Comparison of ENCODE assay signal across 15 cellular contexts in the genomic region with DNA sequence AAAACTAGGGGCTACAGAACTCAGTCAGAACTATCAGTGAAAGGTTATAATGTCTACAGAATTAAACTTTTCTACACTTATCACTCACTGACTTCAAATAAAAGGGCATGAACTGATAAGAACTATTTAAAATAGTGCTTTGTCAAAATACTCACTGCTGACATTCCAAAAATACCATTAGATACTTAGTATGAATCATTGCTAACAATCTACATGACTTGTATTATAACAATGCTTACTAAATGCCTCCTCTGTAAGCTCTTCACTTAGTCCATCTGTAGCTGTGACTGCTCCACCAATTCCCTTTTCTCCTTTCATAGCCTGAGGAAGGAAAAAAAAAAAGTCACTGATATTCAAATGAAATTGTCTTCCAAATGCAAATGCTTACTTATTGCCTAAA. TPM values are rescaled to one million over a fixed set of nuclear protein-coding genes. Genes with fewer than 3 reads are reported as not detected.
DNase-seq lines count a peak whose midpoint lies in the region; ATAC-seq, FAIRE-seq and TF ChIP-seq lines count a peak whose summit lies in the region.
"Had no signal": no experiment of that assay in that cellular context is flagged by ENCODE, and none has a peak within 500 bp of the region (broad histone marks: within the 10 kb centered on the region; RNA-seq: fewer than 3 reads in every experiment).

No MANE protein-coding gene starts in this region.

- no peaks in the 10 kb centered on the region for H3K9me3 Mint-ChIP-seq in activated CD4-positive, alpha-beta T cell treated with anti-CD3 and anti-CD28 coated beads, Interleukin-2, amount 10 ng/mL, durations not matched to agents 7 days and 5 days
- H3K9me3 Mint-ChIP-seq: activated naive CD4-positive, alpha-beta T cell treated with anti-CD3 and anti-CD28 coated beads for 36 hours; immature natural killer cell had no signal

- FAIRE-seq in H54 (lab: Jason Lieb, UNC): peak; percentile 93

- H3K27ac ChIP-seq in foreskin keratinocyte: no peak overlapping the region
- H3K27ac ChIP-seq: KMS-11, parathyroid adenoma, SK-N-MC had no signal

- no peak for TF ChIP-seq POLR2A in H54 (IDR thresholded peaks at IDR 0.05; ENCODE audit: low read depth, low read length)

- ATAC-seq in foreskin keratinocyte (peak; percentile 92), HG03442 (IDR thresholded peaks at IDR 0.05; ENCODE audit: unreplicated experiment) (no peak)

- no peak overlapping the region for H3K4me3 Mint-ChIP-seq in activated CD4-positive, alpha-beta T cell treated with anti-CD3 and anti-CD28 coated beads, Interleukin-2, amount 10 ng/mL, durations not matched to agents 7 days and 5 days
- H3K4me3 Mint-ChIP-seq: activated naive CD4-positive, alpha-beta T cell treated with anti-CD3 and anti-CD28 coated beads for 36 hours; immature natural killer cell had no signal

- TF ChIP-seq CTCF in foreskin keratinocyte (conservative IDR thresholded peaks at IDR 0.05) (no peak), retinal pigment epithelial cell (conservative IDR thresholded peaks at IDR 0.05; ENCODE audit: low read depth, low read length) (no peak)

- no peak overlapping the region for H3K27ac Mint-ChIP-seq in activated CD4-positive, alpha-beta T cell treated with anti-CD3 and anti-CD28 coated beads, Interleukin-2, amount 10 ng/mL, durations not matched to agents 7 days and 5 days
- H3K27ac Mint-ChIP-seq: activated naive CD4-positive, alpha-beta T cell treated with anti-CD3 and anti-CD28 coated beads for 36 hours; immature natural killer cell had no signal

- peaks cover 17% of the 10 kb centered on the region for H3K4me1 ChIP-seq in foreskin keratinocyte
- H3K4me1 ChIP-seq: parathyroid adenoma had no signal

- DNase-seq in H54 (ENCODE audit: insufficient read length, low spot score) (no peak), SW 1271 (lab: John Stamatoyannopoulos, UW) (peak; percentile 37 to 85), foreskin keratinocyte (peak; percentile 37 to 70), retinal pigment epithelial cell (ENCODE audit: low read depth) (peak; percentile 38), NCI-H510A treated with DMSO at 0.1 percent for 48 hours (lab: John Stamatoyannopoulos, UW) (no peak)
- DNase-seq in activated CD4-positive, alpha-beta T cell treated with anti-CD3 and anti-CD28 coated beads, Interleukin-2, amount 10 ng/mL, durations not matched to agents 7 days and 5 days: no peak
- DNase-seq: activated naive CD4-positive, alpha-beta T cell treated with anti-CD3 and anti-CD28 coated beads for 36 hours; DND-41; effector CD4-positive, alpha-beta T cell; immature natural killer cell; NCI-H2227 treated with DMSO at 0.1 percent for 48 hours had no signal

- H3K4me1 Mint-ChIP-seq in activated CD4-positive, alpha-beta T cell treated with anti-CD3 and anti-CD28 coated beads, Interleukin-2, amount 10 ng/mL, durations not matched to agents 7 days and 5 days: no peaks in the 10 kb centered on the region
- H3K4me1 Mint-ChIP-seq: immature natural killer cell had no signal

- peaks cover 32% of the 10 kb centered on the region for H3K36me3 Mint-ChIP-seq in activated CD4-positive, alpha-beta T cell treated with anti-CD3 and anti-CD28 coated beads, Interleukin-2, amount 10 ng/mL, durations not matched to agents 7 days and 5 days (ENCODE audit: low read depth)

- POLR2A ChIA-PET in activated CD4-positive, alpha-beta T cell treated with anti-CD3 and anti-CD28 coated beads, Interleukin-2, amount 10 ng/mL, durations not matched to agents 7 days and 5 days (lab: Charles Lee): no interaction called here

- no peaks in the 10 kb centered on the region for H3K27me3 ChIP-seq in foreskin keratinocyte

- H3K4me3 ChIP-seq in retinal pigment epithelial cell (ENCODE audit: low read length): no peak overlapping the region
- H3K4me3 ChIP-seq: SK-N-MC had no signal

- H3K27me3 Mint-ChIP-seq in activated CD4-positive, alpha-beta T cell treated with anti-CD3 and anti-CD28 coated beads, Interleukin-2, amount 10 ng/mL, durations not matched to agents 7 days and 5 days: no peaks in the 10 kb centered on the region

- CTCF ChIA-PET in activated CD4-positive, alpha-beta T cell treated with anti-CD3 and anti-CD28 coated beads, Interleukin-2, amount 10 ng/mL, durations not matched to agents 7 days and 5 days (lab: Charles Lee): interaction anchor here (1.3 kb wide), 1 partner anchor 12 kb away, joined by 3 read pairs; no protein-coding TSS in a partner anchor

RNA-seq across cellular contexts. Expression of gene NFYB, which starts 17.0 kb away (rescaled TPM):
- 25.7 and 26.5 TPM in 2 replicates for total RNA-seq in foreskin keratinocyte
- 13.5 and 17.4 TPM in 2 replicates for polyA plus RNA-seq in foreskin keratinocyte
- 10 to 100 TPM; 26.8 to 30.2 TPM for total RNA-seq in activated CD4-positive, alpha-beta T cell treated with anti-CD3 and anti-CD28 coated beads, Interleukin-2, amount 10 ng/mL, durations not matched to agents 7 days and 5 days

RNA-seq across cellular contexts. Expression of gene HCFC2, which starts 56.7 kb away (rescaled TPM):
- total RNA-seq in foreskin keratinocyte: 7.9 and 9.3 TPM in 2 replicates
- 3.0 and 3.1 TPM in 2 replicates for polyA plus RNA-seq in foreskin keratinocyte
- total RNA-seq in activated CD4-positive, alpha-beta T cell treated with anti-CD3 and anti-CD28 coated beads, Interleukin-2, amount 10 ng/mL, durations not matched to agents 7 days and 5 days: 10 to 100 TPM; 13.1 to 15.4 TPM

Comparison
In these comparisons a context has a peak if more than half of its experiments do, and no peak if none do; other contexts are left out.
1. DNase-seq: peak in SW 1271 (2 of 2), foreskin keratinocyte (2 of 2) and retinal pigment epithelial cell (single experiment); none in H54 (single experiment), NCI-H510A treated with DMSO at 0.1 percent for 48 hours (single experiment) and activated CD4-positive, alpha-beta T cell treated with anti-CD3 and anti-CD28 coated beads, Interleukin-2, amount 10 ng/mL, durations not matched to agents 7 days and 5 days (single experiment).